In genomic region chr10:78997635-78998618, GRCh38 we compare ENCODE assay signal across 15 cellular contexts.
DNase-seq lines count a peak whose midpoint lies in the region; ATAC-seq and TF ChIP-seq lines count a peak whose summit lies in the region.
"Had no signal": no experiment of that assay in that cellular context is flagged by ENCODE, and none has a peak within 500 bp of the region (broad histone marks: within the 10 kb centered on the region; RNA-seq: fewer than 3 reads in every experiment).

No MANE protein-coding gene starts in this region.

- H3K23ac ChIP-seq in mesendoderm (ENCODE audit: low read length): no peak overlapping the region

- H2AK5ac ChIP-seq in mesendoderm (ENCODE audit: low read length): no peak overlapping the region

- WGBS in mesendoderm (ENCODE audit: extremely low coverage, insufficient coverage, low lambda C conversion rate): no CpG with 5 or more reads among the region's 10 CpGs
- 44 to 64% methylated on average over 4 to 7 of the region's 10 CpGs for WGBS in esophagus squamous epithelium, 2 donors

- no peak overlapping the region for H2BK15ac ChIP-seq in mesendoderm (replicated peaks; ENCODE audit: low read depth)

- H3K4me3 ChIP-seq in mesendoderm (ENCODE audit: low read length): no peak overlapping the region
- no peak overlapping the region for H3K4me3 ChIP-seq in esophagus squamous epithelium
- H3K4me3 ChIP-seq: right atrium auricular region, upper lobe of right lung had no signal

- H3K4ac ChIP-seq in mesendoderm (ENCODE audit: low read depth, low read length): no peak overlapping the region

- H3K79me1 ChIP-seq in mesendoderm (ENCODE audit: low read length): no peaks in the 10 kb centered on the region

- H3K27me3 ChIP-seq in mesendoderm (ENCODE audit: insufficient read depth, low read length, poor library complexity) (no peaks in the 10 kb centered on the region), esophagus squamous epithelium (no peaks in the 10 kb centered on the region)
- H3K27me3 ChIP-seq: right atrium auricular region, upper lobe of right lung had no signal

- no peak overlapping the region for H3K4me2 ChIP-seq in mesendoderm (ENCODE audit: low read length)

- H3K4me1 ChIP-seq in mesendoderm (ENCODE audit: control insufficient read depth, low read depth, low read length) (no peaks in the 10 kb centered on the region), esophagus squamous epithelium (peaks cover 0 to 29% (median 6%) of the 10 kb centered on the region in 3 donors)
- H3K4me1 ChIP-seq: right atrium auricular region had no signal

- H4K5ac ChIP-seq in mesendoderm (ENCODE audit: low read length): no peak overlapping the region

- H3K36me3 ChIP-seq in mesendoderm (ENCODE audit: control insufficient read depth, insufficient read depth, low read length) (no peaks in the 10 kb centered on the region), esophagus squamous epithelium (no peaks in the 10 kb centered on the region)
- H3K36me3 ChIP-seq: neutrophil, right atrium auricular region, upper lobe of right lung had no signal

- H3K56ac ChIP-seq in mesendoderm (ENCODE audit: low read length): no peak overlapping the region

- ATAC-seq in GM21390 (IDR thresholded peaks at IDR 0.05; ENCODE audit: unreplicated experiment): peak; percentile 48
- ATAC-seq: activated CD4-positive, alpha-beta T cell treated with anti-CD3 and anti-CD28 coated beads for 36 hours; SK-N-SH treated with all-trans-retinoic acid at 6 μM for 48 hours; upper lobe of right lung had no signal

- no peak overlapping the region for H2BK120ac ChIP-seq in mesendoderm (ENCODE audit: low read depth, low read length)

- H3K9ac ChIP-seq in mesendoderm (ENCODE audit: low read length): no peak overlapping the region

- H3K79me2 ChIP-seq in mesendoderm (ENCODE audit: control insufficient read depth, insufficient read depth, low read length): no peaks in the 10 kb centered on the region

- no peak for TF ChIP-seq CTCF in esophagus squamous epithelium (IDR thresholded peaks at IDR 0.05)

- no peak overlapping the region for H2BK5ac ChIP-seq in mesendoderm (ENCODE audit: low read length)

- no peak overlapping the region for H3K27ac ChIP-seq in mesendoderm (ENCODE audit: low read depth, low read length)
- peak overlapping the region in 1 of 4 donors; percentile 39 for H3K27ac ChIP-seq in esophagus squamous epithelium
- H3K27ac ChIP-seq: neutrophil, right atrium auricular region, upper lobe of right lung had no signal

- no peak overlapping the region for H4K8ac ChIP-seq in mesendoderm (ENCODE audit: low read depth, low read length)

- no peak overlapping the region for H3K18ac ChIP-seq in mesendoderm (ENCODE audit: low read length)

- no peaks in the 10 kb centered on the region for H3K9me3 ChIP-seq in esophagus squamous epithelium
- H3K9me3 ChIP-seq: neutrophil, right atrium auricular region, upper lobe of right lung had no signal

- DNase-seq in AG20443 (ENCODE audit: low spot score) (peak; percentile 39), amniotic epithelial cell (ENCODE audit: low read depth) (peak; percentile 51), mesendoderm (peak; percentile 42), Ammon's horn (ENCODE audit: low spot score) (no peak), esophagus squamous epithelium (lab: John Stamatoyannopoulos, UW) (no peak), GM19238 (ENCODE audit: insufficient read length, low spot score) (no peak), hepatic stellate cell (ENCODE audit: low spot score) (no peak)
- DNase-seq: activated CD4-positive, alpha-beta T cell treated with anti-CD3 and anti-CD28 coated beads for 36 hours; activated CD8-positive, alpha-beta memory T cell treated with anti-CD3 and anti-CD28 coated beads, Interleukin-2, amount 50 U/mL, for 48 hours; NCI-H1436; upper lobe of right lung had no signal

- intact Hi-C loops in esophagus squamous epithelium (cut with DNase I): no loop called here

- TF ChIP-seq POLR2A in esophagus squamous epithelium (IDR thresholded peaks at IDR 0.05): no peak

Comparison
In these comparisons a context has a peak if more than half of its experiments do, and no peak if none do; other contexts are left out.
1. DNase-seq: peak in AG20443 (single experiment), amniotic epithelial cell (single experiment) and mesendoderm (single experiment); none in Ammon's horn (single experiment), esophagus squamous epithelium (single experiment), GM19238 (single experiment) and hepatic stellate cell (single experiment).